ENCODE assay signal across 12 cellular contexts in genomic region chr12:91380651-91381050, GRCh38.
DNase-seq lines count a peak whose midpoint lies in the region; ATAC-seq and TF ChIP-seq lines count a peak whose summit lies in the region.
"Had no signal": no experiment of that assay in that cellular context is flagged by ENCODE, and none has a peak within 500 bp of the region (broad histone marks: within the 10 kb centered on the region; RNA-seq: fewer than 3 reads in every experiment).

No MANE protein-coding gene starts in this region.

- H3K27me3 ChIP-seq in cardiac muscle cell (no peaks in the 10 kb centered on the region), right cardiac atrium (ENCODE audit: control insufficient read depth, insufficient read depth) (no peaks in the 10 kb centered on the region), esophagus squamous epithelium (no peaks in the 10 kb centered on the region), neuron (ENCODE audit: insufficient read depth, low read length) (no peaks in the 10 kb centered on the region)

- intact Hi-C loops in right cardiac atrium (cut with DNase I): loop anchor here (5.0 to 10.0 kb wide), 5 partner anchors 197 to 1264 kb away; partner anchors contain the start of gene BTG1 (in 1 of the 4)
- intact Hi-C loops in esophagus squamous epithelium (cut with DNase I): loop anchor here (5.0 to 10.0 kb wide), 2 partner anchors 767 to 1194 kb away; partner anchors contain the start of gene BTG1
- intact Hi-C loops in sciatic nerve (cut with DNase I): no loop called here

- TF ChIP-seq POLR2A in esophagus squamous epithelium (IDR thresholded peaks at IDR 0.05): no peak

- DNase-seq in cardiac muscle cell (ENCODE audit: low read depth in 1 of 2, low spot score in 1 of 2) (no peak), right cardiac atrium (no peak), esophagus squamous epithelium (lab: John Stamatoyannopoulos, UW) (no peak), DMS79 treated with DMSO at 0.1 percent for 48 hours (lab: John Stamatoyannopoulos, UW) (no peak), DMS153 (lab: John Stamatoyannopoulos, UW) (no peak), sciatic nerve (ENCODE audit: low spot score) (no peak), NCI-H524 treated with DMSO at 0.1 percent for 48 hours (lab: John Stamatoyannopoulos, UW) (no peak)
- DNase-seq: activated T-cell treated with anti-CD3 and anti-CD28 coated beads, Interleukin-2, amount 50 U/mL, for 1 hour; GF-D8; NCI-H774; stimulated activated CD4-positive, alpha-beta T cell treated with anti-CD3 and anti-CD28 coated beads, Interleukin-4, amount 100 ng/mL, for 24 hours had no signal

- H3K4me3 ChIP-seq in cardiac muscle cell (peak overlapping the region; percentile 58), right cardiac atrium (ENCODE audit: low read length) (no peak overlapping the region), esophagus squamous epithelium (peak overlapping the region in 2 of 4 donors; percentile 39 to 42), neuron (ENCODE audit: low read length) (no peak overlapping the region)

- H3K27ac ChIP-seq in cardiac muscle cell: peak overlapping the region; percentile 92
- no peak overlapping the region for H3K27ac ChIP-seq in right cardiac atrium (ENCODE audit: low read length)
- peak overlapping the region in 3 of 4 donors; percentile 59 to 74 (median 69) for H3K27ac ChIP-seq in esophagus squamous epithelium

- TF ChIP-seq CTCF in cardiac muscle cell (IDR thresholded peaks at IDR 0.05; ENCODE audit: low read depth, low read length) (no peak), esophagus squamous epithelium (IDR thresholded peaks at IDR 0.05) (no peak)

- ATAC-seq in right cardiac atrium: no peak
- no peak for ATAC-seq in sciatic nerve

- H3K36me3 ChIP-seq in cardiac muscle cell: no peaks in the 10 kb centered on the region
- no peaks in the 10 kb centered on the region for H3K36me3 ChIP-seq in esophagus squamous epithelium
- H3K36me3 ChIP-seq in neuron (ENCODE audit: insufficient read depth, low read length): no peaks in the 10 kb centered on the region

- H3K9me3 ChIP-seq in cardiac muscle cell (ENCODE audit: low read depth) (no peaks in the 10 kb centered on the region), right cardiac atrium (ENCODE audit: control insufficient read depth, low read length) (no peaks in the 10 kb centered on the region), esophagus squamous epithelium (no peaks in the 10 kb centered on the region), neuron (ENCODE audit: low read length) (no peaks in the 10 kb centered on the region)

- H2AFZ ChIP-seq in neuron (ENCODE audit: low read depth, low read length): peak overlapping the region; percentile 6

- H3K4me1 ChIP-seq in cardiac muscle cell (ENCODE audit: low read depth): peaks cover 10% of the 10 kb centered on the region
- peaks cover 2% of the 10 kb centered on the region for H3K4me1 ChIP-seq in right cardiac atrium (ENCODE audit: control insufficient read depth, insufficient read depth, low read length)
- H3K4me1 ChIP-seq in esophagus squamous epithelium: peaks cover 0 to 27% (median 0%) of the 10 kb centered on the region in 3 donors
- peaks cover 29% of the 10 kb centered on the region for H3K4me1 ChIP-seq in neuron (ENCODE audit: insufficient read depth, low read length)

- WGBS in right cardiac atrium: 43% methylated on average over 5 of the region's 5 CpGs
- 24 to 32% methylated on average over 5 of the region's 5 CpGs for WGBS in esophagus squamous epithelium, 2 donors
